ENCODE assay signal across 17 cellular contexts in genomic region chr10:76017026-76017732, GRCh38.
DNase-seq lines count a peak whose midpoint lies in the region; ATAC-seq, FAIRE-seq and TF ChIP-seq lines count a peak whose summit lies in the region.
"Had no signal": no experiment of that assay in that cellular context is flagged by ENCODE, and none has a peak within 500 bp of the region (broad histone marks: within the 10 kb centered on the region; RNA-seq: fewer than 3 reads in every experiment).

No MANE protein-coding gene starts in this region.

- no peak for TF ChIP-seq POLR2A in A549 (IDR thresholded peaks at IDR 0.05; ENCODE audit: low read length)
- TF ChIP-seq POLR2A in HCT116 (IDR thresholded peaks at IDR 0.05; ENCODE audit: borderline replicate concordance, extremely low read depth, insufficient read depth, insufficient read length), result no peak

- no peaks in the 10 kb centered on the region for H3K4me1 ChIP-seq in A549
- H3K4me1 ChIP-seq in HCT116 (ENCODE audit: control insufficient read depth in 1 of 2, insufficient read depth in 2 of 2, low read length in 2 of 2), result no peaks in the 10 kb centered on the region
- peaks cover 0 to 10% of the 10 kb centered on the region in 2 donors for H3K4me1 ChIP-seq in neuronal stem cell (ENCODE audit: control insufficient read depth in 2 of 2, insufficient read depth in 1 of 2, low read depth in 1 of 2, low read length in 2 of 2)

- RAD21 ChIA-PET in HCT116 (lab: Charles Lee; ENCODE audit: low non-redundant PET in 1 of 2, low total read pairs in 2 of 2, uncharacterized antibody in 2 of 2, unreplicated experiment in 2 of 2), result no interaction called here

- H2BK120ac ChIP-seq in neuronal stem cell (ENCODE audit: low read depth, low read length), result no peak overlapping the region

- H2AFZ ChIP-seq in HCT116 (ENCODE audit: low read depth, low read length, poor library complexity, severe bottlenecking) (no peak overlapping the region), neuronal stem cell (ENCODE audit: low read length) (no peak overlapping the region)

- no peaks in the 10 kb centered on the region for H3K9me2 ChIP-seq in HCT116 (ENCODE audit: insufficient read depth)

- H2BK15ac ChIP-seq in neuronal stem cell (ENCODE audit: low read length), result no peak overlapping the region

- no peaks in the 10 kb centered on the region for H3K79me1 ChIP-seq in neuronal stem cell (ENCODE audit: low read depth, low read length)

- no peak overlapping the region for H3K14ac ChIP-seq in neuronal stem cell (ENCODE audit: low read length)

- H3K4ac ChIP-seq in neuronal stem cell (ENCODE audit: low read length), result no peak overlapping the region

- H3K4me2 ChIP-seq in A549 (no peak overlapping the region), HCT116 (ENCODE audit: low read length) (no peak overlapping the region), neuronal stem cell (ENCODE audit: insufficient read depth, low read length, poor library complexity, severe bottlenecking) (no peak overlapping the region)

- WGBS in A549 (ENCODE audit: missing lambda C conversion rate), result 81% methylated on average over 14 of the region's 14 CpGs
- no CpG with 5 or more reads among the region's 14 CpGs for WGBS in neuronal stem cell (ENCODE audit: extremely low coverage in 2 of 2, insufficient read length in 2 of 2, insufficient replicate concordance in 1 of 2), 2 donors

- intact Hi-C loops in HCT116 (cut with micrococcal nuclease), result no loop called here

- no peak overlapping the region for H2BK5ac ChIP-seq in neuronal stem cell (ENCODE audit: low read length)

- FAIRE-seq in A549 (lab: Jason Lieb, UNC), result no peak
- FAIRE-seq: G401.6 had no signal

- H3K36me3 ChIP-seq in HCT116 (ENCODE audit: control insufficient read depth in 1 of 2, insufficient read depth in 2 of 2, low read length in 2 of 2), result no peaks in the 10 kb centered on the region
- no peaks in the 10 kb centered on the region for H3K36me3 ChIP-seq in neuronal stem cell (replicated peaks in 1 of 2; ENCODE audit: control insufficient read depth in 2 of 2, insufficient read depth in 2 of 2, low read length in 2 of 2)

- no TSS peak for BruUV-seq in HCT116 (replicated peaks; lab: Mats Ljungman, UMichigan)

- CTCF ChIA-PET in A549 (lab: Yijun Ruan, JAX) (interaction anchor here (0.6 to 1.5 kb wide), 2 partner anchors 16 to 254 kb away, joined by 3 read pairs; no protein-coding TSS in a partner anchor), HCT116 (lab: Charles Lee) (no interaction called here)

- no peaks in the 10 kb centered on the region for H4K20me1 ChIP-seq in HCT116 (ENCODE audit: insufficient read depth)

- no peak overlapping the region for H4K91ac ChIP-seq in neuronal stem cell (ENCODE audit: low read depth, low read length, poor library complexity)

- H3K4me3 ChIP-seq in A549 (no peak overlapping the region), HCT116 (replicated peaks in 1 of 2; ENCODE audit: low read depth in 1 of 2, low read length in 2 of 2) (no peak overlapping the region), neuronal stem cell (ENCODE audit: low read length in 2 of 2) (peak overlapping the region in 1 of 2 donors; percentile 41)

- TF ChIP-seq RAD21 in A549 (conservative IDR thresholded peaks at IDR 0.05 in 1 of 2, IDR thresholded peaks at IDR 0.05 in 1 of 2), result no peak
- TF ChIP-seq RAD21 in HCT116 (IDR thresholded peaks at IDR 0.05; ENCODE audit: low read depth), result no peak

- no peak for TF ChIP-seq EP300 in A549 (IDR thresholded peaks at IDR 0.05)

- no peak overlapping the region for H2AK5ac ChIP-seq in neuronal stem cell (ENCODE audit: low read depth, low read length)

- no peak overlapping the region for H4K8ac ChIP-seq in neuronal stem cell (ENCODE audit: low read depth, low read length)

- no peak overlapping the region for H2BK12ac ChIP-seq in neuronal stem cell (ENCODE audit: low read length)

- ATAC-seq in A549, result no peak
- no peak for ATAC-seq in HCT116
- ATAC-seq in left lobe of liver, result peak; percentile 43

- DNase-seq in A549 (ENCODE audit: low read depth in 1 of 2, low spot score in 1 of 2) (no peak), HCT116 (ENCODE audit: low read depth, low spot score) (no peak), astrocyte of the hippocampus (ENCODE audit: low read depth, low spot score) (peak; percentile 33), left lobe of liver (ENCODE audit: low spot score) (no peak), neuronal stem cell (ENCODE audit: low spot score) (no peak), NCI-H2029 (lab: John Stamatoyannopoulos, UW) (no peak), NCI-H524 treated with DMSO at 0.1 percent for 48 hours (lab: John Stamatoyannopoulos, UW) (no peak), mesenteric fat pad (ENCODE audit: low spot score) (no peak)
- DNase-seq: CD4-positive, CD25-positive, alpha-beta regulatory T cell; DMS79; GOT3; NCI-H1048; NCI-H146; NCI-H2107; NCI-H226; NCI-H526 treated with DMSO at 0.1 percent for 48 hours had no signal

- H3K23ac ChIP-seq in neuronal stem cell (ENCODE audit: low read depth, low read length, poor library complexity), result no peak overlapping the region

- TF ChIP-seq CTCF in A549 (IDR thresholded peaks at IDR 0.05) (no peak), HCT116 (IDR thresholded peaks at IDR 0.05 in 2 of 3, conservative IDR thresholded peaks at IDR 0.05 in 1 of 3; ENCODE audit: borderline replicate concordance in 1 of 3, insufficient read depth in 1 of 3, low read depth in 2 of 3, low read length in 2 of 3) (no peak)

- H3K9ac ChIP-seq in HCT116 (ENCODE audit: low read length), result no peak overlapping the region
- no peak overlapping the region for H3K9ac ChIP-seq in neuronal stem cell (ENCODE audit: low read depth, low read length, poor library complexity)

- H3K18ac ChIP-seq in neuronal stem cell (ENCODE audit: low read length), result no peak overlapping the region

- no peaks in the 10 kb centered on the region for H3K27me3 ChIP-seq in HCT116 (ENCODE audit: insufficient read depth, low read length)
- H3K27me3 ChIP-seq in neuronal stem cell (ENCODE audit: control insufficient read depth in 3 of 3, insufficient read depth in 3 of 3, low read depth in 1 of 3, low read length in 3 of 3), result no peaks in the 10 kb centered on the region

- H3K9me3 ChIP-seq in A549 (no peaks in the 10 kb centered on the region), HCT116 (ENCODE audit: control insufficient read depth in 1 of 2, insufficient read depth in 1 of 2, low read depth in 1 of 2, low read length in 2 of 2) (no peaks in the 10 kb centered on the region), neuronal stem cell (replicated peaks in 1 of 2; ENCODE audit: control insufficient read depth in 2 of 2, insufficient read depth in 1 of 2, low read depth in 1 of 2, low read length in 2 of 2) (no peaks in the 10 kb centered on the region)

- no peaks in the 10 kb centered on the region for H3K79me2 ChIP-seq in HCT116 (ENCODE audit: insufficient read depth, low read length)

- POLR2A ChIA-PET in A549 (lab: Yijun Ruan, JAX) (no interaction called here), HCT116 (lab: Charles Lee) (no interaction called here)

- H3K27ac ChIP-seq in A549, result no peak overlapping the region
- no peak overlapping the region for H3K27ac ChIP-seq in HCT116 (ENCODE audit: low read depth, low read length)
- no peak overlapping the region for H3K27ac ChIP-seq in neuronal stem cell (replicated peaks; ENCODE audit: low read length)

TF ChIP-seq in A549, 52 proteins besides CTCF, POLR2A, EP300 and RAD21 (continues in another document):
- TF ChIP-seq ELK1 (IDR thresholded peaks at IDR 0.05; ENCODE audit: low read depth, low read length), result no peak

TF ChIP-seq in HCT116, 20 proteins besides CTCF, POLR2A, EP300 and RAD21:
- no peak for TF ChIP-seq ZFX (IDR thresholded peaks at IDR 0.05)
- peak; percentile 45 for TF ChIP-seq REST (IDR thresholded peaks at IDR 0.05; ENCODE audit: low read depth)

Comparison
In these comparisons a context has a peak if more than half of its experiments do, and no peak if none do; other contexts are left out.
1. Of the 6 proteins assayed by ChIP-seq in both A549 and HCT116: peak only in A549: none; only in HCT116: none; in both: REST; in neither: 5.